Comparison of ENCODE assay signal across 14 cellular contexts in genomic region chrX:74343327-74343969, GRCh38. TPM values are rescaled to one million over a fixed set of nuclear protein-coding genes. Genes with fewer than 3 reads are reported as not detected.
A peak's percentile ranks its signal among the peaks of the same experiment; 100 is the strongest.
DNase-seq lines count a peak whose midpoint lies in the region; ATAC-seq, FAIRE-seq and TF ChIP-seq lines count a peak whose summit lies in the region.
"Had no signal": no experiment of that assay in that cellular context is flagged by ENCODE, and none has a peak within 500 bp of the region (broad histone marks: within the 10 kb centered on the region; RNA-seq: fewer than 3 reads in every experiment).

No MANE protein-coding gene starts in this region.

- H3K4me2 ChIP-seq in K562 (ENCODE audit: insufficient read depth, low read length): no peak overlapping the region

- H3K27ac Mint-ChIP-seq in type B pancreatic cell: peak overlapping the region; percentile 4
- H3K27ac Mint-ChIP-seq: activated T-helper 2 cell treated with anti-CD3 and anti-CD28 coated beads, Interferon-gamma antibody, Interleukin-2, Interleukin-4, amounts not matched to agents 10 μg/mL and 5 μg/mL and 100 μg/mL, durations not matched to agents 14 hours and 24 hours and 36 hours had no signal

- no peaks in the 10 kb centered on the region for H3K27me3 Mint-ChIP-seq in type B pancreatic cell

- H3K27ac ChIP-seq in K562 (ENCODE audit: extremely low read depth, low read depth, low read length) (no peak overlapping the region), coronary artery (no peak overlapping the region)

- H3K79me2 ChIP-seq in K562 (ENCODE audit: control insufficient read depth, insufficient read depth, low read length): no peaks in the 10 kb centered on the region

- no peak overlapping the region for H3K9ac ChIP-seq in K562 (ENCODE audit: insufficient read depth in 1 of 2, low read depth in 2 of 2, low read length in 2 of 2)

- H3K9me3 ChIP-seq in K562 (replicated peaks; ENCODE audit: control insufficient read depth, insufficient read depth, low read depth, low read length): no peaks in the 10 kb centered on the region

- TF ChIP-seq POLR2A in K562 (conservative IDR thresholded peaks at IDR 0.05): no peak

- H4K20me1 ChIP-seq in K562 (replicated peaks; ENCODE audit: control insufficient read depth, insufficient read depth, low read length): no peaks in the 10 kb centered on the region

- no peaks in the 10 kb centered on the region for H3K36me3 ChIP-seq in K562 (ENCODE audit: control insufficient read depth, insufficient read depth, low read length)

- FAIRE-seq in K562 (lab: Jason Lieb, UNC): no peak

- no peak overlapping the region for H3K4me3 ChIP-seq in K562
- no peak overlapping the region for H3K4me3 ChIP-seq in coronary artery

- peak; percentile 37 for DNase-seq in SIG-M5 treated with dmso at 0.1 percent for 504 hours (lab: John Stamatoyannopoulos, UW; ENCODE audit: unreplicated experiment)
- DNase-seq in SIG-M5 (lab: John Stamatoyannopoulos, UW): no peak
- peak in 1 of 4 experiments; percentile 11 for DNase-seq in K562 (ENCODE audit: extremely low read depth in 1 of 4, low spot score in 3 of 4)
- no peak for DNase-seq in type B pancreatic cell (ENCODE audit: extremely low spot score, unreplicated experiment)
- no peak for DNase-seq in NCI-H1694 (lab: John Stamatoyannopoulos, UW)
- DNase-seq in coronary artery (ENCODE audit: low spot score): no peak
- no peak for DNase-seq in NCI-H128 (lab: John Stamatoyannopoulos, UW; ENCODE audit: unreplicated experiment)

- POLR2A ChIA-PET in K562 (lab: Yijun Ruan, JAX): no interaction called here

- intact Hi-C loops in K562 (cut with micrococcal nuclease): loop anchor here (5.0 to 10.0 kb wide), 3 partner anchors 51 to 326 kb away; no protein-coding TSS in a partner anchor

- H3K4me1 ChIP-seq in K562 (replicated peaks in 1 of 2; ENCODE audit: control insufficient read depth in 2 of 2, insufficient read depth in 2 of 2, low read length in 2 of 2): peaks cover 0 to 4% of the 10 kb centered on the region in 2 experiments; a peak in 1 of 5 replicates

- TF ChIP-seq RAD21 in K562 (CRISPR knock-in tag; conservative IDR thresholded peaks at IDR 0.05 in 1 of 2, IDR thresholded peaks at IDR 0.05 in 1 of 2): no peak

- H3K9me1 ChIP-seq in K562 (ENCODE audit: control insufficient read depth, insufficient read depth, low read length): no peaks in the 10 kb centered on the region

- H3K27me3 ChIP-seq in K562 (ENCODE audit: control insufficient read depth in 2 of 2, insufficient read depth in 2 of 2, low read length in 2 of 2): no peaks in the 10 kb centered on the region

- peaks cover 6% of the 10 kb centered on the region for H3K4me1 Mint-ChIP-seq in type B pancreatic cell (ENCODE audit: unreplicated experiment)

- BruUV-seq in K562 (replicated peaks; lab: Mats Ljungman, UMichigan): no TSS peak

- H3K9me3 Mint-ChIP-seq in type B pancreatic cell: no peaks in the 10 kb centered on the region

- H3K36me3 Mint-ChIP-seq in type B pancreatic cell: no peaks in the 10 kb centered on the region

- in situ Hi-C loops in K562 (cut with MboI): loop anchor here (10.0 kb wide), 1 partner anchor 489 kb away; the partner anchor contains the start of gene XIST

- ATAC-seq in HG03354 (IDR thresholded peaks at IDR 0.05; ENCODE audit: poor library complexity, severe bottlenecking, unreplicated experiment) (peak; percentile 30), K562 (peak; percentile 58)

- no peak for TF ChIP-seq CTCF in K562 (IDR thresholded peaks at IDR 0.05 in 2 of 3, conservative IDR thresholded peaks at IDR 0.05 in 1 of 3; ENCODE audit: insufficient read depth in 2 of 3, low read depth in 1 of 3, low read length in 3 of 3)
- no peak for TF ChIP-seq CTCF in type B pancreatic cell (conservative IDR thresholded peaks at IDR 0.05)
- TF ChIP-seq CTCF in coronary artery (IDR thresholded peaks at IDR 0.05): no peak

- WGBS in K562 (ENCODE audit: insufficient coverage, low coverage, missing lambda C conversion rate): 0% methylated on average over 2 of the region's 2 CpGs

- CTCF ChIA-PET in K562 (lab: Yijun Ruan, JAX; ENCODE audit: low intra/inter-chr PET ratio): interaction anchor here (0.5 to 1.5 kb wide), 2 partner anchors 14 to 488 kb away, joined by 3 to 5 read pairs; no protein-coding TSS in a partner anchor

- H3K4me3 Mint-ChIP-seq in type B pancreatic cell: no peak overlapping the region

- no peak for TF ChIP-seq EP300 in K562 (IDR thresholded peaks at IDR 0.05; ENCODE audit: low read length)

- no peak overlapping the region for H2AFZ ChIP-seq in K562 (ENCODE audit: low read depth, low read length)

TF ChIP-seq in K562, 482 proteins besides CTCF, POLR2A, EP300 and RAD21 (continues in another document):
- TF ChIP-seq ZNF408 (CRISPR knock-in tag; IDR thresholded peaks at IDR 0.05; ENCODE audit: low read depth) (no peak), ARID1B (IDR thresholded peaks at IDR 0.05) (peak; percentile 41), TAL1 (IDR thresholded peaks at IDR 0.05) (peak; percentile 51), CBFA2T2 (conservative IDR thresholded peaks at IDR 0.05) (peak; percentile 30; the same call in 1 of the 2 replicates), CBFA2T3 (IDR thresholded peaks at IDR 0.05) (peak; percentile 55), TCF3 (CRISPR knock-in tag; IDR thresholded peaks at IDR 0.05) (peak; percentile 37; the same call in 1 of the 2 replicates), ZNF431 (CRISPR knock-in tag; IDR thresholded peaks at IDR 0.05) (no peak), CHD1 (IDR thresholded peaks at IDR 0.05; ENCODE audit: low read length) (no peak), NCOR1 (IDR thresholded peaks at IDR 0.05) (peak; percentile 28; the same call in 1 of the 2 replicates), BACH1 (tag; IDR thresholded peaks at IDR 0.05) (no peak), MLLT1 (IDR thresholded peaks at IDR 0.05) (no peak), MEIS2 (IDR thresholded peaks at IDR 0.05; ENCODE audit: partially characterized antibody) (peak; percentile 44), CCAR2 (IDR thresholded peaks at IDR 0.05; ENCODE audit: low read depth, low read length) (no peak)

RNA-seq across cellular contexts. Expression of gene ZCCHC13, which starts 39.5 kb away (rescaled TPM):
- total RNA-seq in K562 (2011; cell fraction: chromatin; rRNA removed; ENCODE audit: low replicate concordance): not detected in 2 replicates
- total RNA-seq in K562 (2011; cell fraction: nucleolus; rRNA removed): not detected in 2 replicates
- not detected in 2 replicates for total RNA-seq in K562 (2011; cell fraction: nucleoplasm; rRNA removed)
- total RNA-seq in K562 (2014; rRNA removed): not detected in 2 replicates
- not detected in 2 replicates for total RNA-seq in K562 (2014; rRNA removed; fragmentation: Illumina TruSeq; extraction: Trizol)
- not detected in 2 replicates for total RNA-seq in K562 (2015; rRNA removed; fragmentation: Illumina TruSeq; extraction: Trizol)
- total RNA-seq in K562 (2021): not detected in 2 replicates
- not detected in 2 replicates for polyA plus RNA-seq in K562 (2011; rRNA removed)
- not detected in 2 replicates for polyA plus RNA-seq in K562 (2011; cell fraction: cytosol; rRNA removed)
- not detected in 2 replicates for polyA plus RNA-seq in K562 (2011; cell fraction: nucleus; rRNA removed)
- polyA plus RNA-seq in K562 (2012): not detected in 2 replicates
- not detected in 2 replicates for polyA plus RNA-seq in K562 (2014; fragmentation: Illumina TruSeq; extraction: Trizol)
- polyA plus RNA-seq in K562 (2014; fragmentation: Nextera tagmentation; extraction: Ambion mirVana): not detected
- not detected in 2 replicates for polyA plus RNA-seq in K562 (2014; rRNA removed)
- not detected in 2 replicates for polyA minus RNA-seq in K562 (2011; rRNA and poly(A)+ RNA removed)
- not detected in 2 replicates for polyA minus RNA-seq in K562 (2011; cell fraction: cytosol; rRNA and poly(A)+ RNA removed)
- not detected in 2 replicates for polyA minus RNA-seq in K562 (2011; cell fraction: nucleus; rRNA and poly(A)+ RNA removed)
- total RNA-seq in type B pancreatic cell (ENCODE audit: low replicate concordance): not detected in 2 replicates
- total RNA-seq: A673; activated T-helper 2 cell treated with anti-CD3 and anti-CD28 coated beads, Interferon-gamma antibody, Interleukin-2, Interleukin-4, amounts not matched to agents 10 μg/mL and 5 μg/mL and 100 μg/mL, durations not matched to agents 14 hours and 24 hours and 36 hours; Daoy; mucosa of gallbladder; renal cortical epithelial cell had no signal
- polyA plus RNA-seq: esophagus had no signal
